In the genomic region with DNA sequence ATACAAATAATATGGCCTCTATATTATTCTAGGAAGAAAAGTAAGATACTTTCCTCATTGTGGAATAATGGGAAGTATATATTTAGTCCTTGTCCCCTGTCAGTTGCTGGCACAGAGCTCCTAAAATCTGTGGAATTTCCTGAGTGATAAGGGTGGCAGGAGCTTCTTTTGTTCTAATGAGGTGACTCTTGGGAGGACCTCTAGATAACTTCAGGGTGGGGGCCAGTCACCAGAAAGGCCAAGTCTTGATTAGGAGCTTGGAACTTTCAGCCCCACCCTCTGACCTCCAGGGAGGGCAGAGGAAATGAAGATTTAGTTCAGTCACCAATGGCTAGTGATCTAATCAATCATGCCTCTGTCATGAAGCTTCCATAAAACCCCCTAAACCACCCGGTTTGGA, we compare ENCODE assay signal across 25 cellular contexts.
"Had no signal": no experiment of that assay in that cellular context is flagged by ENCODE, and none has a peak within 500 bp of the region (broad histone marks: within the 10 kb centered on the region; RNA-seq: fewer than 3 reads in every experiment).

No MANE protein-coding gene starts in this region.

- H3K79me2 ChIP-seq: parathyroid adenoma had no signal

- DNase-seq: cerebellar nuclear complex; cortex of kidney; effector memory CD8-positive, alpha-beta T cell; foreskin keratinocyte; hippocampal formation; left colon; mesenchymal stem cell; midbrain; naive thymus-derived CD4-positive, alpha-beta T cell; spleen; stimulated activated CD4-positive, alpha-beta T cell treated with anti-CD3 and anti-CD28 coated beads, Interleukin-4, amount 100 ng/mL, for 4 hours; stimulated activated naive CD8-positive, alpha-beta T cell treated with anti-CD3 and anti-CD28 coated beads, Interleukin-15, Interleukin-2, amounts not matched to agents 100 U/mL and 50 U/mL, for 24 hours; substantia nigra; testis; tibial artery had no signal

- H3K36me3 ChIP-seq: esophagus muscularis mucosa, gastroesophageal sphincter, heart left ventricle, neural progenitor cell, spleen, tibial artery had no signal

- FAIRE-seq: islet of Langerhans, urothelium cell line had no signal

- H3K27ac ChIP-seq: epithelial cell of prostate, esophagus muscularis mucosa, foreskin keratinocyte, gastroesophageal sphincter, neural progenitor cell, parathyroid adenoma, skin epidermis, spleen, testis, tibial artery had no signal

- H2AFZ ChIP-seq: neural progenitor cell, parathyroid adenoma had no signal

- H3K4me3 ChIP-seq: esophagus muscularis mucosa, gastroesophageal sphincter, heart left ventricle, neural progenitor cell, skin epidermis, spleen, testis, tibial artery had no signal

- H3K9ac ChIP-seq: neural progenitor cell, parathyroid adenoma had no signal

- H3K9me3 ChIP-seq: testis had no signal

- H3K4me1 ChIP-seq: esophagus muscularis mucosa, foreskin keratinocyte, gastroesophageal sphincter, neural progenitor cell, parathyroid adenoma, spleen, testis, tibial artery had no signal

- ATAC-seq: effector memory CD8-positive, alpha-beta T cell; foreskin keratinocyte; gastroesophageal sphincter; left colon; naive thymus-derived CD4-positive, alpha-beta T cell; stimulated activated memory B cell treated with anti-CD40 and anti-IgM and Interleukin-4, amounts not matched to agents 10 μg/mL and 1 μg/mL and 100 μg/mL, for 72 hours; stimulated activated naive CD8-positive, alpha-beta T cell treated with anti-CD3 and anti-CD28 coated beads, Interleukin-15, Interleukin-2, amounts not matched to agents 100 U/mL and 50 U/mL, for 24 hours had no signal

- H3K4me2 ChIP-seq: neural progenitor cell had no signal

- H3K27me3 ChIP-seq: esophagus muscularis mucosa, foreskin keratinocyte, gastroesophageal sphincter, heart left ventricle, neural progenitor cell, spleen, testis, tibial artery had no signal
